ENCODE assay signal across 8 cellular contexts in genomic region chr20:23156170-23156841, GRCh38.
DNase-seq lines count a peak whose midpoint lies in the region; ATAC-seq and TF ChIP-seq lines count a peak whose summit lies in the region.

No MANE protein-coding gene starts in this region.

- no peaks in the 10 kb centered on the region for H3K36me3 Mint-ChIP-seq in Caco-2 (ENCODE audit: insufficient read depth, unreplicated experiment)
- no peaks in the 10 kb centered on the region for H3K36me3 Mint-ChIP-seq in dendritic cell treated with granulocyte-macrophage colony-stimulating factor and Interleukin-4, amounts not matched to agents 40 ng/mL and 50 ng/mL, for 4 days (ENCODE audit: low read depth)
- H3K36me3 Mint-ChIP-seq in stimulated activated effector memory CD8-positive, alpha-beta T cell treated with anti-CD3 and anti-CD28 coated beads, Interleukin-12 subunit alpha, Interleukin-12 subunit beta, amount 100 ng/mL, for 72 hours, result no peaks in the 10 kb centered on the region

- no peak for TF ChIP-seq CTCF in Caco-2 (IDR thresholded peaks at IDR 0.05; ENCODE audit: insufficient read depth in 1 of 2, low read depth in 1 of 2, low read length in 1 of 2, severe bottlenecking in 1 of 2, unreplicated experiment in 1 of 2)
- TF ChIP-seq CTCF in omental fat pad (IDR thresholded peaks at IDR 0.05), result no peak

- no peak for DNase-seq in Caco-2
- DNase-seq in NCI-H69 (lab: John Stamatoyannopoulos, UW), result peak; percentile 17
- no peak for DNase-seq in omental fat pad (ENCODE audit: low spot score)
- no peak for DNase-seq in stimulated activated effector memory CD8-positive, alpha-beta T cell treated with anti-CD3 and anti-CD28 coated beads, Interleukin-12 subunit alpha, Interleukin-12 subunit beta, amount 100 ng/mL, for 72 hours (ENCODE audit: low spot score in 2 of 2)
- DNase-seq in G401 (ENCODE audit: low spot score), result no peak
- DNase-seq in H7, result no peak

- H3K9me3 Mint-ChIP-seq in Caco-2 (ENCODE audit: unreplicated experiment), result peaks cover 20% of the 10 kb centered on the region
- no peaks in the 10 kb centered on the region for H3K9me3 Mint-ChIP-seq in dendritic cell treated with granulocyte-macrophage colony-stimulating factor and Interleukin-4, amounts not matched to agents 40 ng/mL and 50 ng/mL, for 4 days
- H3K9me3 Mint-ChIP-seq in stimulated activated effector memory CD8-positive, alpha-beta T cell treated with anti-CD3 and anti-CD28 coated beads, Interleukin-12 subunit alpha, Interleukin-12 subunit beta, amount 100 ng/mL, for 72 hours, result no peaks in the 10 kb centered on the region

- no peak overlapping the region for H3K4me3 ChIP-seq in Caco-2 (ENCODE audit: low read depth, low read length)
- H3K4me3 ChIP-seq in H7 (ENCODE audit: insufficient read depth, low read depth, low read length), result no peak overlapping the region

- no peaks in the 10 kb centered on the region for H3K27me3 ChIP-seq in Caco-2 (replicated peaks; ENCODE audit: control insufficient read depth, insufficient read depth, low read length)
- H3K27me3 ChIP-seq in H7 (ENCODE audit: control insufficient read depth, insufficient read depth, low read length), result no peaks in the 10 kb centered on the region

- intact Hi-C loops in Caco-2 (cut with micrococcal nuclease; ENCODE audit: unreplicated experiment), result no loop called here
- intact Hi-C loops in dendritic cell treated with granulocyte-macrophage colony-stimulating factor and Interleukin-4, amounts not matched to agents 40 ng/mL and 50 ng/mL, for 4 days (cut with micrococcal nuclease), result no loop called here

- H3K27me3 Mint-ChIP-seq in Caco-2 (ENCODE audit: insufficient read depth, unreplicated experiment), result no peaks in the 10 kb centered on the region
- no peaks in the 10 kb centered on the region for H3K27me3 Mint-ChIP-seq in dendritic cell treated with granulocyte-macrophage colony-stimulating factor and Interleukin-4, amounts not matched to agents 40 ng/mL and 50 ng/mL, for 4 days

- ATAC-seq in omental fat pad (ENCODE audit: low FRiP score), result peak; percentile 29
- ATAC-seq in stimulated activated effector memory CD8-positive, alpha-beta T cell treated with anti-CD3 and anti-CD28 coated beads, Interleukin-12 subunit alpha, Interleukin-12 subunit beta, amount 100 ng/mL, for 72 hours, result no peak
- no peak for ATAC-seq in HG03442 (IDR thresholded peaks at IDR 0.05; ENCODE audit: unreplicated experiment)

- CTCF ChIA-PET in Caco-2 (lab: Charles Lee), result no interaction called here

- in situ Hi-C loops in G401 (cut with HindIII; ENCODE audit: low sequenced_read_pairs), result no loop called here

- POLR2A ChIA-PET in Caco-2 (lab: Charles Lee), result no interaction called here

- H3K4me1 Mint-ChIP-seq in Caco-2 (ENCODE audit: low read depth, unreplicated experiment), result peaks cover 44% of the 10 kb centered on the region
- peaks cover 95% of the 10 kb centered on the region for H3K4me1 Mint-ChIP-seq in dendritic cell treated with granulocyte-macrophage colony-stimulating factor and Interleukin-4, amounts not matched to agents 40 ng/mL and 50 ng/mL, for 4 days (ENCODE audit: low read depth)
- peaks cover 4% of the 10 kb centered on the region for H3K4me1 Mint-ChIP-seq in stimulated activated effector memory CD8-positive, alpha-beta T cell treated with anti-CD3 and anti-CD28 coated beads, Interleukin-12 subunit alpha, Interleukin-12 subunit beta, amount 100 ng/mL, for 72 hours

- H3K36me3 ChIP-seq in Caco-2 (ENCODE audit: control insufficient read depth, insufficient read depth, low read length), result no peaks in the 10 kb centered on the region
- no peaks in the 10 kb centered on the region for H3K36me3 ChIP-seq in H7 (replicated peaks; ENCODE audit: control insufficient read depth, insufficient read depth, low read length)

- H3K9me3 ChIP-seq in Caco-2, result no peaks in the 10 kb centered on the region

- peak overlapping the region; percentile 34 for H3K27ac Mint-ChIP-seq in Caco-2 (ENCODE audit: unreplicated experiment)
- H3K27ac Mint-ChIP-seq in dendritic cell treated with granulocyte-macrophage colony-stimulating factor and Interleukin-4, amounts not matched to agents 40 ng/mL and 50 ng/mL, for 4 days, result peak overlapping the region; percentile 86
- no peak overlapping the region for H3K27ac Mint-ChIP-seq in stimulated activated effector memory CD8-positive, alpha-beta T cell treated with anti-CD3 and anti-CD28 coated beads, Interleukin-12 subunit alpha, Interleukin-12 subunit beta, amount 100 ng/mL, for 72 hours

- peaks cover 30% of the 10 kb centered on the region for H3K4me1 ChIP-seq in Caco-2

- no TSS peak for BruUV-seq in Caco-2 (replicated peaks; lab: Mats Ljungman, UMichigan)

- no peak overlapping the region for H3K4me3 Mint-ChIP-seq in Caco-2 (ENCODE audit: unreplicated experiment)
- peak overlapping the region; percentile 4 for H3K4me3 Mint-ChIP-seq in dendritic cell treated with granulocyte-macrophage colony-stimulating factor and Interleukin-4, amounts not matched to agents 40 ng/mL and 50 ng/mL, for 4 days
- H3K4me3 Mint-ChIP-seq in stimulated activated effector memory CD8-positive, alpha-beta T cell treated with anti-CD3 and anti-CD28 coated beads, Interleukin-12 subunit alpha, Interleukin-12 subunit beta, amount 100 ng/mL, for 72 hours, result no peak overlapping the region
